In genomic region chr20:49811825-49812462, GRCh38 we compare ENCODE assay signal across 8 cellular contexts. TPM values are rescaled to one million over a fixed set of nuclear protein-coding genes. Genes with fewer than 3 reads are reported as not detected.
DNase-seq lines count a peak whose midpoint lies in the region; ATAC-seq and TF ChIP-seq lines count a peak whose summit lies in the region.

No MANE protein-coding gene starts in this region.

- peak overlapping the region; percentile 62 for H3K27ac ChIP-seq in OCI-LY7 (ENCODE audit: low read depth, low read length, poor library complexity, severe bottlenecking)
- peak overlapping the region; percentile 97 for H3K27ac ChIP-seq in effector memory CD4-positive, alpha-beta T cell (ENCODE audit: insufficient read depth, low read length, poor library complexity, severe bottlenecking)
- H3K27ac ChIP-seq in muscle layer of colon (ENCODE audit: low read depth, low read length): peak overlapping the region; percentile 89

- peak overlapping the region; percentile 81 for H3K4me3 ChIP-seq in OCI-LY7 (ENCODE audit: low read depth, low read length, poor library complexity, severe bottlenecking)
- H3K4me3 ChIP-seq in effector memory CD4-positive, alpha-beta T cell (ENCODE audit: insufficient read depth, low read depth, low read length, poor library complexity, severe bottlenecking): peak overlapping the region; percentile 75
- peak overlapping the region; percentile 71 to 91 for H3K4me3 ChIP-seq in muscle layer of colon (ENCODE audit: low read depth in 1 of 2, low read length in 2 of 2)

- ATAC-seq in GM19035 (IDR thresholded peaks at IDR 0.05; ENCODE audit: unreplicated experiment): no peak

- no peaks in the 10 kb centered on the region for H3K9me2 ChIP-seq in OCI-LY7 (ENCODE audit: insufficient read depth, low read length)

- no peaks in the 10 kb centered on the region for H3K9me3 ChIP-seq in OCI-LY7 (ENCODE audit: low read length)
- H3K9me3 ChIP-seq in effector memory CD4-positive, alpha-beta T cell (ENCODE audit: control insufficient read depth, low read length): no peaks in the 10 kb centered on the region
- H3K9me3 ChIP-seq in muscle layer of colon (ENCODE audit: low read length): no peaks in the 10 kb centered on the region

- peaks cover 48% of the 10 kb centered on the region for H3K4me1 ChIP-seq in OCI-LY7 (ENCODE audit: insufficient read depth, low read length, poor library complexity, severe bottlenecking)
- H3K4me1 ChIP-seq in effector memory CD4-positive, alpha-beta T cell (ENCODE audit: control insufficient read depth, insufficient read depth, low read length, poor library complexity, severe bottlenecking): peaks cover 21% of the 10 kb centered on the region
- peaks cover 11% of the 10 kb centered on the region for H3K4me1 ChIP-seq in muscle layer of colon (ENCODE audit: insufficient read depth, low read length)

- peaks cover 10% of the 10 kb centered on the region; the same call in 1 of the 2 replicates for H3K79me2 ChIP-seq in OCI-LY7 (ENCODE audit: insufficient read depth, low read depth, low read length)

- H2AFZ ChIP-seq in OCI-LY7 (ENCODE audit: low read length): peak overlapping the region; percentile 58; the same call in 1 of the 2 replicates

- no peaks in the 10 kb centered on the region for H4K20me1 ChIP-seq in OCI-LY7 (ENCODE audit: insufficient read depth, low read length)

- peaks cover 20% of the 10 kb centered on the region for H3K36me3 ChIP-seq in OCI-LY7 (ENCODE audit: insufficient read depth, low read length)
- H3K36me3 ChIP-seq in effector memory CD4-positive, alpha-beta T cell (ENCODE audit: control insufficient read depth, insufficient read depth, low read length): peaks cover 4% of the 10 kb centered on the region
- peaks cover 6% of the 10 kb centered on the region for H3K36me3 ChIP-seq in muscle layer of colon (ENCODE audit: insufficient read depth, low read length)

- POLR2A ChIA-PET in OCI-LY7 (lab: Charles Lee): interaction anchor here (1.0 to 2.8 kb wide), 4 partner anchors 10 to 23 kb away, joined by 3 to 13 read pairs (median 8); no protein-coding TSS in a partner anchor

- CTCF ChIA-PET in OCI-LY7 (lab: Charles Lee; ENCODE audit: unreplicated experiment): no interaction called here

- DNase-seq in NCI-H748 (lab: John Stamatoyannopoulos, UW; ENCODE audit: unreplicated experiment): peak; percentile 24
- DNase-seq in NCI-H748 treated with DMSO at 0.1 percent for 48 hours (lab: John Stamatoyannopoulos, UW): no peak
- no peak for DNase-seq in OCI-LY7 (ENCODE audit: low spot score)
- peak in 1 of 3 donors; percentile 4 for DNase-seq in effector memory CD4-positive, alpha-beta T cell
- DNase-seq in NCI-H2107 treated with DMSO at 0.1 percent for 48 hours (lab: John Stamatoyannopoulos, UW; ENCODE audit: unreplicated experiment): no peak
- DNase-seq in SHP77 (lab: John Stamatoyannopoulos, UW): no peak

- H3K4me2 ChIP-seq in OCI-LY7 (ENCODE audit: low read length): peak overlapping the region; percentile 96

- intact Hi-C loops in OCI-LY7 (cut with micrococcal nuclease; ENCODE audit: unreplicated experiment): no loop called here

- H3K9ac ChIP-seq in muscle layer of colon (ENCODE audit: low read length): peak overlapping the region; percentile 81

- TSS peak; percentile 97 for BruUV-seq in OCI-LY7 (replicated peaks; lab: Mats Ljungman, UMichigan)

- H3K27me3 ChIP-seq in effector memory CD4-positive, alpha-beta T cell (replicated peaks; ENCODE audit: control insufficient read depth, insufficient read depth, low read length, poor library complexity, severe bottlenecking): no peaks in the 10 kb centered on the region
- no peaks in the 10 kb centered on the region for H3K27me3 ChIP-seq in muscle layer of colon (ENCODE audit: control insufficient read depth in 1 of 2, insufficient read depth in 2 of 2, low read length in 2 of 2)

- no peak for TF ChIP-seq CTCF in OCI-LY7 (conservative IDR thresholded peaks at IDR 0.05; ENCODE audit: low read length)

RNA-seq across cellular contexts. Expression of gene SLC9A8, which starts 0.7 kb away (rescaled TPM):
- 13.9 and 30.3 TPM in 2 replicates for total RNA-seq in OCI-LY7 (2014; rRNA removed; shearing (Covaris generic))
- 22.0 and 28.7 TPM in 2 replicates for total RNA-seq in OCI-LY7 (2022)
